In genomic region chr17:57622886-57623433, GRCh38 we compare ENCODE assay signal across 8 cellular contexts.
DNase-seq lines count a peak whose midpoint lies in the region; ATAC-seq, FAIRE-seq and TF ChIP-seq lines count a peak whose summit lies in the region.

No MANE protein-coding gene starts in this region.

- H3K4me3 ChIP-seq in A549: no peak overlapping the region
- no peak overlapping the region for H3K4me3 ChIP-seq in fibroblast of the aortic adventitia (ENCODE audit: low read depth, low read length)

- no peak for TF ChIP-seq EP300 in A549 (IDR thresholded peaks at IDR 0.05)

- peaks cover 17% of the 10 kb centered on the region for H3K4me1 ChIP-seq in A549

- DNase-seq in A549 (ENCODE audit: low read depth in 1 of 2, low spot score in 1 of 2): peak; percentile 42 to 45
- DNase-seq in RCC 7860 (ENCODE audit: low spot score): peak; percentile 63
- peak; percentile 24 for DNase-seq in fibroblast of the aortic adventitia (ENCODE audit: low read depth)
- DNase-seq in stimulated activated naive CD8-positive, alpha-beta T cell treated with anti-CD3 and anti-CD28 coated beads, Interleukin-15, Interleukin-2, amounts not matched to agents 100 U/mL and 50 U/mL, for 24 hours: peak; percentile 42
- no peak for DNase-seq in NCI-H748 treated with DMSO at 0.1 percent for 48 hours (lab: John Stamatoyannopoulos, UW)
- no peak for DNase-seq in NCI-H2227 (lab: John Stamatoyannopoulos, UW; ENCODE audit: unreplicated experiment)

- POLR2A ChIA-PET in A549 (lab: Yijun Ruan, JAX): interaction anchor here (0.6 kb wide), 1 partner anchor 366 kb away, joined by 6 read pairs; no protein-coding TSS in a partner anchor

- TF ChIP-seq RAD21 in A549 (conservative IDR thresholded peaks at IDR 0.05 in 1 of 2, IDR thresholded peaks at IDR 0.05 in 1 of 2): no peak

- no peak for TF ChIP-seq CTCF in A549 (IDR thresholded peaks at IDR 0.05)
- TF ChIP-seq CTCF in fibroblast of the aortic adventitia (IDR thresholded peaks at IDR 0.05; ENCODE audit: insufficient read depth, low read length): no peak

- TF ChIP-seq POLR2A in A549 (IDR thresholded peaks at IDR 0.05; ENCODE audit: low read length): no peak

- no peaks in the 10 kb centered on the region for H3K9me3 ChIP-seq in A549

- peak overlapping the region; percentile 10 to 37; a peak in 4 of 6 replicates for H3K27ac ChIP-seq in A549

- CTCF ChIA-PET in A549 (lab: Yijun Ruan, JAX): interaction anchor here (0.7 to 9.0 kb wide), 8 partner anchors 8 to 160 kb away, joined by 3 to 63 read pairs (median 4); no protein-coding TSS in a partner anchor

- peak; percentile 60 to 77 for ATAC-seq in A549
- ATAC-seq in GM18861 (IDR thresholded peaks at IDR 0.05; ENCODE audit: unreplicated experiment): peak; percentile 56
- peak; percentile 64 for ATAC-seq in HG03025 (IDR thresholded peaks at IDR 0.05; ENCODE audit: low FRiP score, unreplicated experiment)
- ATAC-seq in stimulated activated naive CD8-positive, alpha-beta T cell treated with anti-CD3 and anti-CD28 coated beads, Interleukin-15, Interleukin-2, amounts not matched to agents 100 U/mL and 50 U/mL, for 24 hours: peak; percentile 81

- 56% methylated on average over 12 of the region's 12 CpGs for WGBS in A549 (ENCODE audit: missing lambda C conversion rate)

- H3K4me2 ChIP-seq in A549: peak overlapping the region; percentile 43

- FAIRE-seq in A549 (lab: Jason Lieb, UNC): no peak
- peak; percentile 28 for FAIRE-seq in RCC 7860 (lab: Jason Lieb, UNC)

TF ChIP-seq in A549, 52 proteins besides CTCF, POLR2A, EP300 and RAD21:
- TF ChIP-seq JUNB (IDR thresholded peaks at IDR 0.05): peak; percentile 28; the same call in 1 of the 2 replicates
- TF ChIP-seq FOSL2 (IDR thresholded peaks at IDR 0.05): peak; percentile 30; the same call in 1 of the 2 replicates
- peak; percentile 73; the same call in 1 of the 2 replicates for TF ChIP-seq FOSL2 (CRISPR knock-in tag; IDR thresholded peaks at IDR 0.05)
- no peak for TF ChIP-seq CHD2 (IDR thresholded peaks at IDR 0.05; ENCODE audit: low read length, partially characterized antibody)

Comparison
In these comparisons a context has a peak if more than half of its experiments do, and no peak if none do; other contexts are left out.
1. DNase-seq: peak in A549 (2 of 2), RCC 7860 (single experiment), fibroblast of the aortic adventitia (single experiment) and stimulated activated naive CD8-positive, alpha-beta T cell treated with anti-CD3 and anti-CD28 coated beads, Interleukin-15, Interleukin-2, amounts not matched to agents 100 U/mL and 50 U/mL, for 24 hours (single experiment); none in NCI-H748 treated with DMSO at 0.1 percent for 48 hours (single experiment) and NCI-H2227 (single experiment).
2. Peak in every context shown above with its lines, with median percentiles within 50 percentile points of each other: ATAC-seq.